ENCODE assay signal across 18 cellular contexts in the genomic region with DNA sequence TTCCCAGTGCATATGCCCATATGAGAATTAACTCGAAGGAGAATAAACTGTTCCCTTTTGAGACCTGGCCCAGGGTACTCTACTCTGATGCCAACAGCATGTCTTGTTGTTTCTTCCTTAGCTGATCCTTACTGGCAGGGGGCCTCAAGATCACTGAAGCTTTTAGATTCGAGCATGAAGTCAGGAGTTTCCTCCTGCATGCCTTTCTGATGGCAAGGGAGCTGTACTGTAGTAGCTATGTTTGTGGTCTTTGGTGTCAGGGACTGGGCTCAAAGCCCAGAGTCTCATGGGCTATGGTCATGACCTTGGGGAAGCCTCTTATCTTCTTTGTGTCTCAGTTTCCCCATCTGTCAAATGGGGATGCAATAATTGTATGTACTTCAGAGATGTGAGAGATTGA.
"Had no signal": no experiment of that assay in that cellular context is flagged by ENCODE, and none has a peak within 500 bp of the region (broad histone marks: within the 10 kb centered on the region; RNA-seq: fewer than 3 reads in every experiment).

No MANE protein-coding gene starts in this region.

- DNase-seq: activated CD4-positive, alpha-beta T cell treated with anti-CD3 and anti-CD28 coated beads, Interleukin-2, amount 50 U/mL, for 48 hours; activated effector memory CD4-positive, alpha-beta T cell treated with Interleukin-2 at 50 U/mL for 16 hours; adrenal gland; effector memory CD4-positive, alpha-beta T cell; foreskin melanocyte; head of caudate nucleus; ovary; stimulated activated CD4-positive, alpha-beta T cell treated with anti-CD3 and anti-CD28 coated beads, Interleukin-1b, Interleukin-23, amount 100 ng/mL, for 48 hours; stomach; T-cell; T-helper 9 cell; testis; upper lobe of left lung had no signal

- H3K9me3 Mint-ChIP-seq: activated naive CD4-positive, alpha-beta T cell treated with anti-CD3 and anti-CD28 coated beads, Interleukin-2, amount 50 U/mL, for 24 hours; dendritic cell treated with granulocyte-macrophage colony-stimulating factor and Interleukin-4, amounts not matched to agents 40 ng/mL and 50 ng/mL, for 4 days; neural crest cell; T-cell had no signal

- H3K27me3 ChIP-seq: adrenal gland, ovary, testis, upper lobe of left lung had no signal

- H3K27me3 Mint-ChIP-seq: activated naive CD4-positive, alpha-beta T cell treated with anti-CD3 and anti-CD28 coated beads, Interleukin-2, amount 50 U/mL, for 24 hours; dendritic cell treated with granulocyte-macrophage colony-stimulating factor and Interleukin-4, amounts not matched to agents 40 ng/mL and 50 ng/mL, for 4 days; T-cell had no signal

- H3K9me3 ChIP-seq: adrenal gland, ovary, stomach, testis, upper lobe of left lung had no signal

- H3K4me3 Mint-ChIP-seq: activated naive CD4-positive, alpha-beta T cell treated with anti-CD3 and anti-CD28 coated beads, Interleukin-2, amount 50 U/mL, for 24 hours; dendritic cell treated with granulocyte-macrophage colony-stimulating factor and Interleukin-4, amounts not matched to agents 40 ng/mL and 50 ng/mL, for 4 days; neural crest cell; T-cell had no signal

- H3K27ac Mint-ChIP-seq: activated naive CD4-positive, alpha-beta T cell treated with anti-CD3 and anti-CD28 coated beads, Interleukin-2, amount 50 U/mL, for 24 hours; dendritic cell treated with granulocyte-macrophage colony-stimulating factor and Interleukin-4, amounts not matched to agents 40 ng/mL and 50 ng/mL, for 4 days had no signal

- H3K27ac ChIP-seq: adrenal gland, ovary, stomach, testis, upper lobe of left lung had no signal

- H3K36me3 ChIP-seq: ovary had no signal

- ATAC-seq: activated CD4-positive, CD25-positive, alpha-beta regulatory T cell treated with anti-CD3 and anti-CD28 coated beads, Interleukin-2, amount 50 U/mL, for 24 hours; sciatic nerve; T-cell had no signal

- H3K4me3 ChIP-seq: adrenal gland, ovary, stomach, testis, upper lobe of left lung had no signal

- H3K4me1 ChIP-seq: adrenal gland, stomach, testis, upper lobe of left lung had no signal
